Comparison of ENCODE assay signal across 16 cellular contexts in genomic region chr7:144500225-144500624, GRCh38.
"Had no signal": no experiment of that assay in that cellular context is flagged by ENCODE, and none has a peak within 500 bp of the region (broad histone marks: within the 10 kb centered on the region; RNA-seq: fewer than 3 reads in every experiment).

No MANE protein-coding gene starts in this region.

- H3K27ac ChIP-seq: coronary artery, dorsolateral prefrontal cortex, esophagus muscularis mucosa, foreskin keratinocyte, gastroesophageal sphincter, left ventricle myocardium inferior, lower lobe of right lung had no signal

- H3K9me3 ChIP-seq: lower lobe of right lung, mucosa of descending colon had no signal

- H3K36me3 ChIP-seq: esophagus muscularis mucosa, gastroesophageal sphincter, heart right ventricle, left ventricle myocardium inferior, lower lobe of right lung had no signal

- H3K4me3 ChIP-seq: coronary artery, dorsolateral prefrontal cortex, esophagus muscularis mucosa, gastroesophageal sphincter, left ventricle myocardium inferior, lower lobe of right lung, mucosa of descending colon had no signal

- H3K4me1 ChIP-seq: esophagus muscularis mucosa, foreskin keratinocyte, gastroesophageal sphincter, lower lobe of right lung had no signal

- H3K27me3 ChIP-seq: dorsolateral prefrontal cortex, esophagus muscularis mucosa, foreskin keratinocyte, gastroesophageal sphincter, heart right ventricle had no signal

- ATAC-seq: foreskin keratinocyte, gastroesophageal sphincter, left colon, left lobe of liver, mucosa of descending colon had no signal

- DNase-seq: dermis blood vessel endothelial cell; dorsolateral prefrontal cortex; effector CD4-positive, alpha-beta T cell; effector memory CD4-positive, alpha-beta T cell; foreskin keratinocyte; heart right ventricle; hippocampal formation; left colon; left ventricle myocardium inferior; lower lobe of right lung; mesenchymal stem cell; mucosa of descending colon had no signal
